Comparison of ENCODE assay signal across 10 cellular contexts in genomic region chr16:3952342-3953131, GRCh38.
DNase-seq lines count a peak whose midpoint lies in the region; ATAC-seq and TF ChIP-seq lines count a peak whose summit lies in the region.
"Had no signal": no experiment of that assay in that cellular context is flagged by ENCODE, and none has a peak within 500 bp of the region (broad histone marks: within the 10 kb centered on the region; RNA-seq: fewer than 3 reads in every experiment).

No MANE protein-coding gene starts in this region.

- H3K27me3 ChIP-seq in colonic mucosa (no peaks in the 10 kb centered on the region), tibial artery (no peaks in the 10 kb centered on the region), stomach (peaks cover 0 to 24% (median 0%) of the 10 kb centered on the region in 3 donors)

- 48 to 61% (median 52%) methylated on average over 13 to 14 of the region's 14 CpGs for WGBS in stomach, 5 donors

- DNase-seq in LHCN-M2 (ENCODE audit: low read depth) (peak; percentile 61), colonic mucosa (peak; percentile 38), left colon (peak in 1 of 2 donors; percentile 43), tibial artery (peak; percentile 94 to 98), cerebellar nuclear complex (lab: John Stamatoyannopoulos, UW) (no peak), stomach (no peak)
- DNase-seq: NCI-H526 treated with DMSO at 0.1 percent for 48 hours; stimulated activated CD4-positive, alpha-beta T cell treated with anti-CD3 and anti-CD28 coated beads, Interleukin-12 subunit alpha, Interleukin-12 subunit beta, amount 100 ng/mL, for 4 hours; stimulated activated naive CD8-positive, alpha-beta T cell treated with anti-CD3 and anti-CD28 coated beads, Interleukin-15, Interleukin-2, amounts not matched to agents 100 U/mL and 50 U/mL, for 24 hours had no signal

- no peaks in the 10 kb centered on the region for H3K4me1 ChIP-seq in colonic mucosa
- peaks cover 0 to 52% (median 30%) of the 10 kb centered on the region in 4 donors for H3K4me1 ChIP-seq in tibial artery
- peaks cover 4 to 37% (median 13%) of the 10 kb centered on the region in 4 donors for H3K4me1 ChIP-seq in stomach

- no peak for TF ChIP-seq CTCF in colonic mucosa (IDR thresholded peaks at IDR 0.05)
- TF ChIP-seq CTCF in tibial artery (IDR thresholded peaks at IDR 0.05) = no peak
- no peak for TF ChIP-seq CTCF in stomach (IDR thresholded peaks at IDR 0.05)

- H3K27ac ChIP-seq in colonic mucosa (no peak overlapping the region), tibial artery (peak overlapping the region; percentile 90 to 91), stomach (peak overlapping the region in 2 of 5 donors; percentile 67 to 80)

- H3K9me3 ChIP-seq in colonic mucosa = no peaks in the 10 kb centered on the region
- H3K9me3 ChIP-seq in tibial artery = no peaks in the 10 kb centered on the region
- no peaks in the 10 kb centered on the region for H3K9me3 ChIP-seq in stomach

- H3K4me3 ChIP-seq in colonic mucosa (no peak overlapping the region), tibial artery (peak overlapping the region in 1 of 2 donors; percentile 6), stomach (no peak overlapping the region)

- TF ChIP-seq POLR2A in stomach (IDR thresholded peaks at IDR 0.05) = no peak

- no peak for TF ChIP-seq EP300 in stomach (IDR thresholded peaks at IDR 0.05)

- intact Hi-C loops in colonic mucosa (cut with DNase I) (no loop called here), left colon (cut with DNase I, micrococcal nuclease) (no loop called here), tibial artery (cut with DNase I; ENCODE audit: low total_unique reads) (loop anchor here (5.0 kb wide), 1 partner anchor 440 kb away; no protein-coding TSS in a partner anchor), stomach (cut with DNase I; ENCODE audit: low total_unique reads) (no loop called here)

- H3K9ac ChIP-seq in colonic mucosa (ENCODE audit: low read depth in 2 of 2, low read length in 2 of 2) = no peak overlapping the region

- H3K36me3 ChIP-seq in colonic mucosa (no peaks in the 10 kb centered on the region), tibial artery (no peaks in the 10 kb centered on the region), stomach (no peaks in the 10 kb centered on the region)

- ATAC-seq in left colon = peak; percentile 55
- ATAC-seq in GM21526 (IDR thresholded peaks at IDR 0.05; ENCODE audit: low FRiP score, unreplicated experiment) = no peak
- ATAC-seq: stimulated activated naive CD8-positive, alpha-beta T cell treated with anti-CD3 and anti-CD28 coated beads, Interleukin-15, Interleukin-2, amounts not matched to agents 100 U/mL and 50 U/mL, for 24 hours had no signal

Comparison
In these comparisons a context has a peak if more than half of its experiments do, and no peak if none do; other contexts are left out.
1. DNase-seq: peak in LHCN-M2 (single experiment), colonic mucosa (single experiment) and tibial artery (2 of 2); none in cerebellar nuclear complex (0 of 2) and stomach (single experiment).